In genomic region chr6:85458782-85459181, GRCh38 we compare ENCODE assay signal across 1 cellular context.
TF ChIP-seq lines count a peak whose summit lies in the region.

No MANE protein-coding gene starts in this region.

TF ChIP-seq in SK-N-SH treated with all-trans-retinoic acid at 6 μM for 48 hours, 23 proteins besides CTCF, POLR2A, EP300 and RAD21 (continued from another document):
- TF ChIP-seq POU6F1 (CRISPR knock-in tag; IDR thresholded peaks at IDR 0.05; ENCODE audit: borderline replicate concordance, low read depth) (no peak), SNAI2 (CRISPR knock-in tag; IDR thresholded peaks at IDR 0.05) (no peak)
